2 cellular contexts compared by ENCODE assay signal in the genomic region with DNA sequence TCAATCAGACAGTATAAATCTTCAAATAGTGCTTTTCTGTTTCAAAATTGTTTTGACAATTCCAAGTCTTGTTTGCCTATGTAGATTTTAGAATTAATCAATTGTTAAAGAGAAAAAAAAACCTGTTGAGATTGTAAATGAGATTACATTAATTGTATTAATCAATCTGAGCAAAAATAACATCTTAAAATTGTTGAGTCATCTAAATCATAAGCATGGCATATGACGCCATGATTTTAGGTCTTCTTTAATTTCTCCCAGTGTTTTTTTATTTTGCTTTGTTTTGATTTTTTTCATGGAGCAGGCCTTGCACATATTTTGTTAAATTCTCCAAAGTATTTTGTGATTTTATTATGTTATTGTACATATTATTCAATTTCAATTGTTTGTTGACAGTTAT.
TF ChIP-seq lines count a peak whose summit lies in the region.

No MANE protein-coding gene starts in this region.

TF ChIP-seq in GM23338, 12 proteins besides CTCF, POLR2A, EP300 and RAD21 (continued from another document):
- TF ChIP-seq, protein P1, sequence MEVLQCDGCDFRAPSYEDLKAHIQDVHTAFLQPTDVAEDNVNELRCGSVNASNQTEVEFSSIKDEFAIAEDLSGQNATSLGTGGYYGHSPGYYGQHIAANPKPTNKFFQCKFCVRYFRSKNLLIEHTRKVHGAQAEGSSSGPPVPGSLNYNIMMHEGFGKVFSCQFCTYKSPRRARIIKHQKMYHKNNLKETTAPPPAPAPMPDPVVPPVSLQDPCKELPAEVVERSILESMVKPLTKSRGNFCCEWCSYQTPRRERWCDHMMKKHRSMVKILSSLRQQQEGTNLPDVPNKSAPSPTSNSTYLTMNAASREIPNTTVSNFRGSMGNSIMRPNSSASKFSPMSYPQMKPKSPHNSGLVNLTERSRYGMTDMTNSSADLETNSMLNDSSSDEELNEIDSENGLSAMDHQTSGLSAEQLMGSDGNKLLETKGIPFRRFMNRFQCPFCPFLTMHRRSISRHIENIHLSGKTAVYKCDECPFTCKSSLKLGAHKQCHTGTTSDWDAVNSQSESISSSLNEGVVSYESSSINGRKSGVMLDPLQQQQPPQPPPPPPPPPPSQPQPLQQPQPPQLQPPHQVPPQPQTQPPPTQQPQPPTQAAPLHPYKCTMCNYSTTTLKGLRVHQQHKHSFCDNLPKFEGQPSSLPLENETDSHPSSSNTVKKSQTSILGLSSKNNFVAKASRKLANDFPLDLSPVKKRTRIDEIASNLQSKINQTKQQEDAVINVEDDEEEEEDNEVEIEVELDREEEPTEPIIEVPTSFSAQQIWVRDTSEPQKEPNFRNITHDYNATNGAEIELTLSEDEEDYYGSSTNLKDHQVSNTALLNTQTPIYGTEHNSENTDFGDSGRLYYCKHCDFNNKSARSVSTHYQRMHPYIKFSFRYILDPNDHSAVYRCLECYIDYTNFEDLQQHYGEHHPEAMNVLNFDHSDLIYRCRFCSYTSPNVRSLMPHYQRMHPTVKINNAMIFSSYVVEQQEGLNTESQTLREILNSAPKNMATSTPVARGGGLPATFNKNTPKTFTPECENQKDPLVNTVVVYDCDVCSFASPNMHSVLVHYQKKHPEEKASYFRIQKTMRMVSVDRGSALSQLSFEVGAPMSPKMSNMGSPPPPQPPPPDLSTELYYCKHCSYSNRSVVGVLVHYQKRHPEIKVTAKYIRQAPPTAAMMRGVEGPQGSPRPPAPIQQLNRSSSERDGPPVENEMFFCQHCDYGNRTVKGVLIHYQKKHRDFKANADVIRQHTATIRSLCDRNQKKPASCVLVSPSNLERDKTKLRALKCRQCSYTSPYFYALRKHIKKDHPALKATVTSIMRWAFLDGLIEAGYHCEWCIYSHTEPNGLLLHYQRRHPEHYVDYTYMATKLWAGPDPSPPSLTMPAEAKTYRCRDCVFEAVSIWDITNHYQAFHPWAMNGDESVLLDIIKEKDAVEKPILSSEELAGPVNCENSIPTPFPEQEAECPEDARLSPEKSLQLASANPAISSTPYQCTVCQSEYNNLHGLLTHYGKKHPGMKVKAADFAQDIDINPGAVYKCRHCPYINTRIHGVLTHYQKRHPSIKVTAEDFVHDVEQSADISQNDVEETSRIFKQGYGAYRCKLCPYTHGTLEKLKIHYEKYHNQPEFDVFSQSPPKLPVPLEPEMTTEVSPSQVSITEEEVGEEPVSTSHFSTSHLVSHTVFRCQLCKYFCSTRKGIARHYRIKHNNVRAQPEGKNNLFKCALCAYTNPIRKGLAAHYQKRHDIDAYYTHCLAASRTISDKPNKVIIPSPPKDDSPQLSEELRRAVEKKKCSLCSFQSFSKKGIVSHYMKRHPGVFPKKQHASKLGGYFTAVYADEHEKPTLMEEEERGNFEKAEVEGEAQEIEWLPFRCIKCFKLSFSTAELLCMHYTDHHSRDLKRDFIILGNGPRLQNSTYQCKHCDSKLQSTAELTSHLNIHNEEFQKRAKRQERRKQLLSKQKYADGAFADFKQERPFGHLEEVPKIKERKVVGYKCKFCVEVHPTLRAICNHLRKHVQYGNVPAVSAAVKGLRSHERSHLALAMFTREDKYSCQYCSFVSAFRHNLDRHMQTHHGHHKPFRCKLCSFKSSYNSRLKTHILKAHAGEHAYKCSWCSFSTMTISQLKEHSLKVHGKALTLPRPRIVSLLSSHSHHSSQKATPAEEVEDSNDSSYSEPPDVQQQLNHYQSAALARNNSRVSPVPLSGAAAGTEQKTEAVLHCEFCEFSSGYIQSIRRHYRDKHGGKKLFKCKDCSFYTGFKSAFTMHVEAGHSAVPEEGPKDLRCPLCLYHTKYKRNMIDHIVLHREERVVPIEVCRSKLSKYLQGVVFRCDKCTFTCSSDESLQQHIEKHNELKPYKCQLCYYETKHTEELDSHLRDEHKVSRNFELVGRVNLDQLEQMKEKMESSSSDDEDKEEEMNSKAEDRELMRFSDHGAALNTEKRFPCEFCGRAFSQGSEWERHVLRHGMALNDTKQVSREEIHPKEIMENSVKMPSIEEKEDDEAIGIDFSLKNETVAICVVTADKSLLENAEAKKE (CRISPR knock-in tag; IDR thresholded peaks at IDR 0.05) = no peak
- TF ChIP-seq, protein P2, sequence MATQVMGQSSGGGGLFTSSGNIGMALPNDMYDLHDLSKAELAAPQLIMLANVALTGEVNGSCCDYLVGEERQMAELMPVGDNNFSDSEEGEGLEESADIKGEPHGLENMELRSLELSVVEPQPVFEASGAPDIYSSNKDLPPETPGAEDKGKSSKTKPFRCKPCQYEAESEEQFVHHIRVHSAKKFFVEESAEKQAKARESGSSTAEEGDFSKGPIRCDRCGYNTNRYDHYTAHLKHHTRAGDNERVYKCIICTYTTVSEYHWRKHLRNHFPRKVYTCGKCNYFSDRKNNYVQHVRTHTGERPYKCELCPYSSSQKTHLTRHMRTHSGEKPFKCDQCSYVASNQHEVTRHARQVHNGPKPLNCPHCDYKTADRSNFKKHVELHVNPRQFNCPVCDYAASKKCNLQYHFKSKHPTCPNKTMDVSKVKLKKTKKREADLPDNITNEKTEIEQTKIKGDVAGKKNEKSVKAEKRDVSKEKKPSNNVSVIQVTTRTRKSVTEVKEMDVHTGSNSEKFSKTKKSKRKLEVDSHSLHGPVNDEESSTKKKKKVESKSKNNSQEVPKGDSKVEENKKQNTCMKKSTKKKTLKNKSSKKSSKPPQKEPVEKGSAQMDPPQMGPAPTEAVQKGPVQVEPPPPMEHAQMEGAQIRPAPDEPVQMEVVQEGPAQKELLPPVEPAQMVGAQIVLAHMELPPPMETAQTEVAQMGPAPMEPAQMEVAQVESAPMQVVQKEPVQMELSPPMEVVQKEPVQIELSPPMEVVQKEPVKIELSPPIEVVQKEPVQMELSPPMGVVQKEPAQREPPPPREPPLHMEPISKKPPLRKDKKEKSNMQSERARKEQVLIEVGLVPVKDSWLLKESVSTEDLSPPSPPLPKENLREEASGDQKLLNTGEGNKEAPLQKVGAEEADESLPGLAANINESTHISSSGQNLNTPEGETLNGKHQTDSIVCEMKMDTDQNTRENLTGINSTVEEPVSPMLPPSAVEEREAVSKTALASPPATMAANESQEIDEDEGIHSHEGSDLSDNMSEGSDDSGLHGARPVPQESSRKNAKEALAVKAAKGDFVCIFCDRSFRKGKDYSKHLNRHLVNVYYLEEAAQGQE (IDR thresholded peaks at IDR 0.05; ENCODE audit: unreplicated experiment) = no peak
- TF ChIP-seq NANOG (IDR thresholded peaks at IDR 0.05; ENCODE audit: borderline replicate concordance) = no peak
- no peak for TF ChIP-seq JUNB (IDR thresholded peaks at IDR 0.05; ENCODE audit: unreplicated experiment)
- no peak for TF ChIP-seq EZH2phosphoT487 (IDR thresholded peaks at IDR 0.05; ENCODE audit: unreplicated experiment)
- TF ChIP-seq, protein P3, sequence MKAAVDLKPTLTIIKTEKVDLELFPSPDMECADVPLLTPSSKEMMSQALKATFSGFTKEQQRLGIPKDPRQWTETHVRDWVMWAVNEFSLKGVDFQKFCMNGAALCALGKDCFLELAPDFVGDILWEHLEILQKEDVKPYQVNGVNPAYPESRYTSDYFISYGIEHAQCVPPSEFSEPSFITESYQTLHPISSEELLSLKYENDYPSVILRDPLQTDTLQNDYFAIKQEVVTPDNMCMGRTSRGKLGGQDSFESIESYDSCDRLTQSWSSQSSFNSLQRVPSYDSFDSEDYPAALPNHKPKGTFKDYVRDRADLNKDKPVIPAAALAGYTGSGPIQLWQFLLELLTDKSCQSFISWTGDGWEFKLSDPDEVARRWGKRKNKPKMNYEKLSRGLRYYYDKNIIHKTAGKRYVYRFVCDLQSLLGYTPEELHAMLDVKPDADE (IDR thresholded peaks at IDR 0.05) = no peak
- TF ChIP-seq ZNF331 (CRISPR knock-in tag; IDR thresholded peaks at IDR 0.05; ENCODE audit: low read depth) = no peak
- no peak for TF ChIP-seq EZH2 (IDR thresholded peaks at IDR 0.05; ENCODE audit: low read depth, unreplicated experiment)
- no peak for TF ChIP-seq CREB1 (CRISPR knock-in tag; IDR thresholded peaks at IDR 0.05; ENCODE audit: low read depth)

TF ChIP-seq in K562, 482 proteins besides CTCF, POLR2A, EP300 and RAD21 (continued from another document):
- TF ChIP-seq ZBTB17 (CRISPR knock-in tag; IDR thresholded peaks at IDR 0.05) (no peak), TCF7L2 (IDR thresholded peaks at IDR 0.05; ENCODE audit: low read depth, low read length) (no peak), KDM1A (IDR thresholded peaks at IDR 0.05) (no peak), MAFG (tag; conservative IDR thresholded peaks at IDR 0.05) (peak; percentile 60; the same call in 1 of the 2 replicates), NBN (IDR thresholded peaks at IDR 0.05; ENCODE audit: low read depth) (no peak), ZBED1 (IDR thresholded peaks at IDR 0.05) (no peak), HEY1 (CRISPR knock-in tag; IDR thresholded peaks at IDR 0.05; ENCODE audit: borderline replicate concordance) (no peak), C11orf30 (IDR thresholded peaks at IDR 0.05; ENCODE audit: low read depth) (peak; percentile 44; the same call in 1 of the 2 replicates)
- TF ChIP-seq, protein P4, sequence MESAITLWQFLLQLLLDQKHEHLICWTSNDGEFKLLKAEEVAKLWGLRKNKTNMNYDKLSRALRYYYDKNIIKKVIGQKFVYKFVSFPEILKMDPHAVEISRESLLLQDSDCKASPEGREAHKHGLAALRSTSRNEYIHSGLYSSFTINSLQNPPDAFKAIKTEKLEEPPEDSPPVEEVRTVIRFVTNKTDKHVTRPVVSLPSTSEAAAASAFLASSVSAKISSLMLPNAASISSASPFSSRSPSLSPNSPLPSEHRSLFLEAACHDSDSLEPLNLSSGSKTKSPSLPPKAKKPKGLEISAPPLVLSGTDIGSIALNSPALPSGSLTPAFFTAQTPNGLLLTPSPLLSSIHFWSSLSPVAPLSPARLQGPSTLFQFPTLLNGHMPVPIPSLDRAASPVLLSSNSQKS (CRISPR knock-in tag; IDR thresholded peaks at IDR 0.05) = no peak
TF ChIP-seq in K562: peak in this region for 3.
